9 cellular contexts compared by ENCODE assay signal in the genomic region with DNA sequence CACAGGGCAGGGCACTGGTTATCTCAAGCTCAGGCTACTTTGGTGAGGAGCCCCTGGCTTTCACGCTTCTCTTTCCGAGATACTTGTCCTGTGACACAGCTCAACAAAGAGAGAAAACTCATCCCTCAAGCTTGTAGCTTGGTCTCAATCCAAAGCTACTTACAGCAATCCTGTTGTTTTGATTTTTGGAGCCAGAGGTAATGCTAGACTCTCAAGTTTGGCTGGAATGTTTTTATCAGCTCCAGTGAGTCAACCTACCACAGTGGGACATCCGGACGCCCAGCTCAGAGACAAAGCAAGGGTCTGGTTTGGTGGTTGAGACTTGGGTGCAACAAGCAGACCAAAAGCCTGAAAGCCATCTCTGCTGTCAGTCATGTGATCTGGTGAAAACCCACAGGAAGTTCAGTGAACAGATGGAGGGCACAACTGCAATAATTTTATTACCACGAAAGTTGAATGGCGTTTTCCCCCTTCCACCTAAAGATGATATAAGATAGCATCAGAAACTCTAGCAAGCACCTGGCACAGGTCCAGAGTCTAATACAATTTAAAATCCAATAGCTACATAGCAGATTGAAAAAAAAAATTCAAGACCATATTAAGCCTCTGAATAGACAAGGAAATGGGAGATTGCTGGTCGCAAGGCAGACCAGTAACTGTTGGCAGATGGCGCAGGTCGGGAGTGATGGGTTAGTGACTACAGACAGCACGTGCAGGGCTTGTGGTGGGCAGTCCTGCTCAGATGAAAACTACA.
DNase-seq lines count a peak whose midpoint lies in the region; ATAC-seq and TF ChIP-seq lines count a peak whose summit lies in the region.
"Had no signal": no experiment of that assay in that cellular context is flagged by ENCODE, and none has a peak within 500 bp of the region (broad histone marks: within the 10 kb centered on the region; RNA-seq: fewer than 3 reads in every experiment).

No MANE protein-coding gene starts in this region.

- peaks cover 4% of the 10 kb centered on the region for H3K79me2 ChIP-seq in smooth muscle cell (ENCODE audit: low read depth)

- H3K27me3 ChIP-seq in smooth muscle cell (ENCODE audit: low read depth): no peaks in the 10 kb centered on the region

- H3K4me3 ChIP-seq in choroid plexus epithelial cell (ENCODE audit: low read depth, low read length) (no peak overlapping the region), smooth muscle cell (no peak overlapping the region)

- peak overlapping the region; percentile 95 for H3K27ac ChIP-seq in smooth muscle cell (ENCODE audit: low read depth)

- no peaks in the 10 kb centered on the region for H3K36me3 ChIP-seq in smooth muscle cell (ENCODE audit: low read depth)

- no peak overlapping the region for H2AFZ ChIP-seq in smooth muscle cell (ENCODE audit: low read depth)

- peaks cover 17% of the 10 kb centered on the region for H3F3A ChIP-seq in smooth muscle cell (ENCODE audit: low read depth)

- no peaks in the 10 kb centered on the region for H4K20me1 ChIP-seq in smooth muscle cell (ENCODE audit: low read depth)

- H3K9me3 ChIP-seq in smooth muscle cell (replicated peaks; ENCODE audit: low read depth): no peaks in the 10 kb centered on the region

- POLR2A ChIA-PET in GM10248 (lab: Yijun Ruan, JAX): no interaction called here

- H3K4me2 ChIP-seq in smooth muscle cell: peak overlapping the region; percentile 65

- ATAC-seq in GM21390 (IDR thresholded peaks at IDR 0.05; ENCODE audit: unreplicated experiment): no peak
- ATAC-seq in GM21367 (IDR thresholded peaks at IDR 0.05; ENCODE audit: unreplicated experiment): no peak

- H3K9ac ChIP-seq in smooth muscle cell (ENCODE audit: low read depth): peak overlapping the region; percentile 70

- CTCF ChIA-PET in GM10248 (lab: Yijun Ruan, JAX): interaction anchor here (0.7 to 4.3 kb wide), 5 partner anchors 9 to 32 kb away, joined by 3 to 29 read pairs (median 3); no protein-coding TSS in a partner anchor

- TF ChIP-seq CTCF in choroid plexus epithelial cell (conservative IDR thresholded peaks at IDR 0.05; ENCODE audit: low read depth, low read length) (no peak), smooth muscle cell (IDR thresholded peaks at IDR 0.05; ENCODE audit: borderline replicate concordance, insufficient read depth, poor library complexity, severe bottlenecking) (no peak), GM10248 (IDR thresholded peaks at IDR 0.05; ENCODE audit: control extremely low read depth, extremely low read depth, low read depth, missing control alignments) (no peak)

- H3K4me1 ChIP-seq in smooth muscle cell (ENCODE audit: low read depth): peaks cover 13% of the 10 kb centered on the region

- WGBS in smooth muscle cell (ENCODE audit: low lambda C conversion rate): 52% methylated on average over 10 of the region's 10 CpGs

- peak; percentile 94 for DNase-seq in GM04504 (ENCODE audit: low read depth)
- DNase-seq in NCI-H524 treated with DMSO at 0.1 percent for 48 hours (lab: John Stamatoyannopoulos, UW): peak; percentile 92
- peak; percentile 94 for DNase-seq in choroid plexus epithelial cell (ENCODE audit: low read depth)
- no peak for DNase-seq in smooth muscle cell (lab: John Stamatoyannopoulos, UW; ENCODE audit: unreplicated experiment)
- DNase-seq in midbrain (lab: John Stamatoyannopoulos, UW): no peak
- no peak for DNase-seq in GM10248 (ENCODE audit: extremely low spot score)
- DNase-seq: anterior cingulate cortex had no signal

Comparison
In these comparisons a context has a peak if more than half of its experiments do, and no peak if none do; other contexts are left out.
1. DNase-seq: peak in GM04504 (single experiment), NCI-H524 treated with DMSO at 0.1 percent for 48 hours (single experiment) and choroid plexus epithelial cell (single experiment); none in smooth muscle cell (single experiment), midbrain (single experiment) and GM10248 (single experiment).